In genomic region chr9:94668424-94668916, GRCh38 we compare ENCODE assay signal across 14 cellular contexts. TPM values are rescaled to one million over a fixed set of nuclear protein-coding genes. Genes with fewer than 3 reads are reported as not detected.
DNase-seq lines count a peak whose midpoint lies in the region; ATAC-seq and TF ChIP-seq lines count a peak whose summit lies in the region.
"Had no signal": no experiment of that assay in that cellular context is flagged by ENCODE, and none has a peak within 500 bp of the region (broad histone marks: within the 10 kb centered on the region; RNA-seq: fewer than 3 reads in every experiment).

No MANE protein-coding gene starts in this region.

- H3K4me3 Mint-ChIP-seq in T-helper 1 cell treated with Interleukin-12 subunit alpha and Interleukin-12 subunit beta and Interleukin-4 antibody, amounts not matched to agents 30 μg/mL and 1 μg/mL, for 36 hours, result no peak overlapping the region
- no peak overlapping the region for H3K4me3 Mint-ChIP-seq in WTC11

- H4K20me1 ChIP-seq in OCI-LY3 (ENCODE audit: insufficient read depth, low read length) (no peaks in the 10 kb centered on the region), hepatocyte (ENCODE audit: insufficient read depth, poor library complexity, severe bottlenecking) (no peaks in the 10 kb centered on the region)

- TF ChIP-seq CTCF in OCI-LY3 (IDR thresholded peaks at IDR 0.05; ENCODE audit: low read depth, low read length), result no peak
- no peak for TF ChIP-seq CTCF in hepatocyte (IDR thresholded peaks at IDR 0.05; ENCODE audit: poor library complexity)
- TF ChIP-seq CTCF in WTC11 (IDR thresholded peaks at IDR 0.05), result no peak; the same call in 1 of the 2 replicates

- H3K27me3 ChIP-seq in OCI-LY3 (ENCODE audit: low read depth, low read length) (peaks cover 14% of the 10 kb centered on the region), hepatocyte (no peaks in the 10 kb centered on the region)
- H3K27me3 ChIP-seq: heart left ventricle had no signal

- H3K79me2 ChIP-seq in OCI-LY3 (ENCODE audit: low read length), result no peaks in the 10 kb centered on the region
- no peaks in the 10 kb centered on the region for H3K79me2 ChIP-seq in hepatocyte

- CTCF ChIA-PET in WTC11 (lab: Charles Lee), result interaction anchor here (0.8 to 3.8 kb wide), 21 partner anchors 12 to 550 kb away, joined by 3 to 20 read pairs (median 4); partner anchors contain the start of genes AOPEP and FBP1

- no peaks in the 10 kb centered on the region for H3K9me2 ChIP-seq in hepatocyte (replicated peaks; ENCODE audit: insufficient read depth)

- WGBS in hepatocyte (ENCODE audit: low lambda C conversion rate, missing lambda C conversion rate), result 35% methylated on average over 5 of the region's 5 CpGs

- peak overlapping the region; percentile 85 for H3K4me2 ChIP-seq in OCI-LY3 (ENCODE audit: low read length)
- H3K4me2 ChIP-seq in hepatocyte, result peak overlapping the region; percentile 72

- intact Hi-C loops in sciatic nerve (cut with DNase I), result no loop called here

- peak overlapping the region; percentile 3 for H3K27ac Mint-ChIP-seq in T-helper 1 cell treated with Interleukin-12 subunit alpha and Interleukin-12 subunit beta and Interleukin-4 antibody, amounts not matched to agents 30 μg/mL and 1 μg/mL, for 36 hours
- no peak overlapping the region for H3K27ac Mint-ChIP-seq in WTC11

- no peaks in the 10 kb centered on the region for H3K9me3 Mint-ChIP-seq in T-helper 1 cell treated with Interleukin-12 subunit alpha and Interleukin-12 subunit beta and Interleukin-4 antibody, amounts not matched to agents 30 μg/mL and 1 μg/mL, for 36 hours
- H3K9me3 Mint-ChIP-seq in WTC11, result no peaks in the 10 kb centered on the region
- H3K9me3 Mint-ChIP-seq: naive thymus-derived CD8-positive, alpha-beta T cell had no signal

- H3K9me3 ChIP-seq in OCI-LY3 (ENCODE audit: insufficient read depth, low read length) (no peaks in the 10 kb centered on the region), hepatocyte (ENCODE audit: low read depth) (no peaks in the 10 kb centered on the region)
- H3K9me3 ChIP-seq: esophagus muscularis mucosa, heart left ventricle had no signal

- POLR2A ChIA-PET in WTC11 (lab: Charles Lee), result no interaction called here

- DNase-seq in T-helper 1 cell (no peak), hepatocyte (ENCODE audit: low spot score) (no peak), sciatic nerve (ENCODE audit: low spot score) (no peak), WTC11 (ENCODE audit: low spot score) (no peak), OCI-M1 (lab: John Stamatoyannopoulos, UW) (no peak), ecto neural progenitor cell (ENCODE audit: low spot score) (no peak)
- DNase-seq: NCI-H446 treated with DMSO at 0.1 percent for 48 hours, retina had no signal

- H3K36me3 ChIP-seq in OCI-LY3 (replicated peaks; ENCODE audit: low read depth, low read length), result no peaks in the 10 kb centered on the region
- no peaks in the 10 kb centered on the region for H3K36me3 ChIP-seq in hepatocyte (replicated peaks; ENCODE audit: insufficient read depth, low read depth)
- H3K36me3 ChIP-seq: esophagus muscularis mucosa, heart left ventricle had no signal

- peak; percentile 38 for ATAC-seq in sciatic nerve
- ATAC-seq in WTC11, result no peak

- H3K36me3 Mint-ChIP-seq in T-helper 1 cell treated with Interleukin-12 subunit alpha and Interleukin-12 subunit beta and Interleukin-4 antibody, amounts not matched to agents 30 μg/mL and 1 μg/mL, for 36 hours (ENCODE audit: low read depth), result no peaks in the 10 kb centered on the region
- H3K36me3 Mint-ChIP-seq in WTC11, result no peaks in the 10 kb centered on the region
- H3K36me3 Mint-ChIP-seq: naive thymus-derived CD8-positive, alpha-beta T cell had no signal

- H3K27me3 Mint-ChIP-seq in T-helper 1 cell treated with Interleukin-12 subunit alpha and Interleukin-12 subunit beta and Interleukin-4 antibody, amounts not matched to agents 30 μg/mL and 1 μg/mL, for 36 hours (ENCODE audit: low read depth), result peaks cover 24% of the 10 kb centered on the region
- no peaks in the 10 kb centered on the region for H3K27me3 Mint-ChIP-seq in WTC11 (ENCODE audit: low read depth)

- H3K27ac ChIP-seq in OCI-LY3 (ENCODE audit: low read length), result no peak overlapping the region
- H3K27ac ChIP-seq in hepatocyte, result peak overlapping the region; percentile 64
- H3K27ac ChIP-seq: esophagus muscularis mucosa, heart left ventricle had no signal

- no peak overlapping the region; the same call in 1 of the 2 replicates for H3K9ac ChIP-seq in OCI-LY3 (ENCODE audit: low read length)

- H3K4me3 ChIP-seq in OCI-LY3 (ENCODE audit: low read length) (peak overlapping the region; percentile 84; the same call in 1 of the 2 replicates), hepatocyte (no peak overlapping the region)

- peaks cover 13% of the 10 kb centered on the region for H3K4me1 ChIP-seq in OCI-LY3 (ENCODE audit: low read length)
- H3K4me1 ChIP-seq in hepatocyte (ENCODE audit: insufficient read depth), result peaks cover 27% of the 10 kb centered on the region

- H3K4me1 Mint-ChIP-seq in T-helper 1 cell treated with Interleukin-12 subunit alpha and Interleukin-12 subunit beta and Interleukin-4 antibody, amounts not matched to agents 30 μg/mL and 1 μg/mL, for 36 hours (ENCODE audit: low read depth), result peaks cover 12% of the 10 kb centered on the region
- H3K4me1 Mint-ChIP-seq in WTC11, result peaks cover under 1% of the 10 kb centered on the region; the same call in 1 of the 2 replicates

- H2AFZ ChIP-seq in OCI-LY3 (ENCODE audit: low read depth, low read length) (peak overlapping the region; percentile 77; the same call in 1 of the 2 replicates), hepatocyte (no peak overlapping the region)

TF ChIP-seq in WTC11, 78 proteins besides CTCF, POLR2A, EP300 and RAD21:
- TF ChIP-seq FOXP1 (CRISPR knock-in tag; IDR thresholded peaks at IDR 0.05; ENCODE audit: borderline replicate concordance), result no peak
- TF ChIP-seq E2F1 (CRISPR knock-in tag; IDR thresholded peaks at IDR 0.05), result no peak
- no peak for TF ChIP-seq NR3C1 (CRISPR knock-in tag; conservative IDR thresholded peaks at IDR 0.05; ENCODE audit: low read depth)
- TF ChIP-seq JUN (CRISPR knock-in tag; IDR thresholded peaks at IDR 0.05), result no peak

RNA-seq across cellular contexts. Expression of gene FBP1, which starts 29.2 kb away (rescaled TPM):
- 24.0 and 31.2 TPM in 2 replicates for total RNA-seq in hepatocyte
- polyA plus RNA-seq in hepatocyte, result 38.4 and 65.3 TPM in 2 replicates
- total RNA-seq in sciatic nerve, result 13.6 TPM
- total RNA-seq in WTC11 (2021), result 5.7 to 6.4 TPM (median 5.8 TPM) in 3 replicates
- total RNA-seq: T-helper 2 cell treated with Interferon-gamma antibody and Interleukin-4, amounts not matched to agents 100 ng/mL and 5 ng/mL, for 36 hours had no signal

RNA-seq across cellular contexts. Expression of gene AOPEP, which starts 58.0 kb away (rescaled TPM):
- total RNA-seq in hepatocyte (82.1 and 101 TPM in 2 replicates), sciatic nerve (158 TPM), WTC11 (2021) (13.1 to 14.4 TPM (median 14.0 TPM) in 3 replicates)
- 81.3 and 82.8 TPM in 2 replicates for polyA plus RNA-seq in hepatocyte
